Comparison of ENCODE assay signal across 10 cellular contexts in the genomic region with DNA sequence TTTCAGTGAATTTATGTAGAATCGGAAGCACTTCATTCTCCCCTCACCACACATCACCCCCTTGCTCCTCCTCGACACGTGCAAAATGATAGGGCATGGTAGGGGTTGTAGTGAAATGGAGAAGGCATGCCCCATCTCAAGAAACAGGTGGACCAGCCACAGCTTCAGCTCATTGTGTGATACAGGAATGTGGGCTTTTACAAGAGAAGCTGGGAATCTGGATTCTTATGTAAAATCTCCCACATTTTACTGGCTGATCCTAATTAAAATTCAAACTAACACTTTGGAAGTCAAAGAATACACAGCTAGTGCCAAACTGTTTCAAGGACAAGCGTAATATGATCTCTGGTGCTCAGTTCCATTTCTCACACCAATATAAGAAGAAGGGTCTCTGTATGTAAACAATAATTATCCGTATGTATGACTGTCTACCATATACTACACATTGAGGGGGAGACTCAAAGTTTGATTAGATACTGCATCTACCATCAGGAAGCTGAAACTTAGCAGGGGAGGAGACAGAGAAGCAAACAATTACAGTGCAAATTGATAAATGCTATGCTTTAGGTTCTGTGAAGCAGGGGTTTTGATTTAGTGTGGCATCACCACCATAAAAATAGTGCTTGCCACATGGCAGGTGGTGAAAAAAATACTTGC. TPM values are rescaled to one million over a fixed set of nuclear protein-coding genes. Genes with fewer than 3 reads are reported as not detected.
DNase-seq lines count a peak whose midpoint lies in the region; ATAC-seq and TF ChIP-seq lines count a peak whose summit lies in the region.
"Had no signal": no experiment of that assay in that cellular context is flagged by ENCODE, and none has a peak within 500 bp of the region (broad histone marks: within the 10 kb centered on the region; RNA-seq: fewer than 3 reads in every experiment).

No MANE protein-coding gene starts in this region.

- ATAC-seq in GM18867 (IDR thresholded peaks at IDR 0.05; ENCODE audit: unreplicated experiment) (peak; percentile 22), HG02642 (IDR thresholded peaks at IDR 0.05; ENCODE audit: poor library complexity, unreplicated experiment) (peak; percentile 22), PC-3 (no peak), left lobe of liver (peak; percentile 10)

- H3K4me3 ChIP-seq in PC-3 (ENCODE audit: low read length): peak overlapping the region; percentile 50
- H3K4me3 ChIP-seq: body of pancreas had no signal

- H3K27me3 ChIP-seq in PC-3 (ENCODE audit: low read length): no peaks in the 10 kb centered on the region
- H3K27me3 ChIP-seq: body of pancreas had no signal

- no peak for DNase-seq in PC-3
- no peak for DNase-seq in left lobe of liver (ENCODE audit: low spot score)
- no peak for DNase-seq in foreskin melanocyte
- DNase-seq in NCI-H2029 (lab: John Stamatoyannopoulos, UW): no peak
- DNase-seq in retina: no peak
- DNase-seq in mesenteric fat pad (ENCODE audit: low spot score): no peak
- DNase-seq: body of pancreas had no signal

- POLR2A ChIA-PET in PC-3 (lab: Charles Lee; ENCODE audit: unreplicated experiment): interaction anchor here (0.5 kb wide), 1 partner anchor 252 kb away, joined by 8 read pairs; no protein-coding TSS in a partner anchor

- CTCF ChIA-PET in PC-3 (lab: Charles Lee): interaction anchor here (0.6 to 1.2 kb wide), 2 partner anchors 33 to 217 kb away, joined by 3 to 4 read pairs; a partner anchor contains a TSS

- H3K36me3 ChIP-seq in PC-3 (ENCODE audit: low read depth, low read length): no peaks in the 10 kb centered on the region

- peak overlapping the region; percentile 78 for H3K4me2 ChIP-seq in PC-3 (ENCODE audit: low read length)

- no peaks in the 10 kb centered on the region for H3K9me3 ChIP-seq in PC-3 (ENCODE audit: low read length)
- H3K9me3 ChIP-seq: body of pancreas had no signal

- no peak for TF ChIP-seq CTCF in PC-3 (conservative IDR thresholded peaks at IDR 0.05; ENCODE audit: low read depth, low read length)

- no peaks in the 10 kb centered on the region for H3F3A ChIP-seq in PC-3 (ENCODE audit: low read length, unreplicated experiment)

- peak overlapping the region; percentile 69 for H3K27ac ChIP-seq in PC-3 (ENCODE audit: low read length)
- H3K27ac ChIP-seq: HL-60 had no signal

- no peak overlapping the region; the same call in 1 of the 2 replicates for H3K9ac ChIP-seq in PC-3 (ENCODE audit: low read length)

- no peaks in the 10 kb centered on the region for H4K20me1 ChIP-seq in PC-3 (ENCODE audit: low read length)

- H2AFZ ChIP-seq in PC-3 (ENCODE audit: low read length): peak overlapping the region; percentile 66; the same call in 1 of the 2 replicates

- H3K4me1 ChIP-seq in PC-3 (ENCODE audit: insufficient read depth, low read length): peaks cover 53% of the 10 kb centered on the region

- no peaks in the 10 kb centered on the region for H3K79me2 ChIP-seq in PC-3 (ENCODE audit: low read length)

- no peaks in the 10 kb centered on the region for H3K9me2 ChIP-seq in PC-3 (replicated peaks; ENCODE audit: low read length)

- no TSS peak for BruUV-seq in PC-3 (replicated peaks; lab: Mats Ljungman, UMichigan)

- intact Hi-C loops in PC-3 (cut with micrococcal nuclease): loop anchor here (5.0 kb wide), 1 partner anchor 34 kb away; a partner anchor contains a TSS

RNA-seq across cellular contexts. Expression of a gene that starts 24.3 kb away (rescaled TPM):
- 0.04 TPM in 1 of 2 replicates, not detected in the other for total RNA-seq in PC-3 (2014; rRNA removed)
- 0.13 TPM for total RNA-seq in left lobe of liver
- total RNA-seq in mesenteric fat pad: 2.7 TPM
